In the genomic region with DNA sequence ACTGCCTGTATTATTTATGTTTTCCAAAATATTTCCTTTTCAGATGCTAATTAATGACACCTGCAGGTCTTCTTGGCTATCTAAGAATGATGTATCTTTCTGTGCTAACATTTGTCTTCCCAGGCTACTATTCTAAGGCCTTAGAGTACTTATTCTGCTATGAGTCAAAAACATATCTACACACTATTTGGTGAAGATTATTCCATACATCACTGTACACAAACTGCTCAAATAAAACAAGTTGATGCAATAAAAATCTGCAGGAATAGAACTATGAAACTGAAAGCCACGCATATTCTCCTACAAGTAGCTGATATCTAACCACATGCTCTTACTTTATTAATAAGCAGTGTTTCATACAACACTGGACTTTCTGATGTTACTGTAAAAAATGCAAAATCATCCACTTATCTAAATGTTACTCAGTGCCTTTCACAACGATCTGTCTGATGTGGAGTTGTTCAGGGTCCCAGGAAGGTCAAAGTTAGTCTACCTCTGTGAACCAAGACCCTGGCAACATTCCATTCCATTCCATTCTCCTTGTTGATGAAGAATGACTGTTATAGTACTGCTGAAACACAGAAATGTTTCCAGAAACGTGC, we compare ENCODE assay signal across 1 cellular context.
TF ChIP-seq lines count a peak whose summit lies in the region.

No MANE protein-coding gene starts in this region.

TF ChIP-seq in HepG2, 621 proteins besides CTCF, POLR2A, EP300 and RAD21 (continued from another document):
- TF ChIP-seq, protein P1, sequence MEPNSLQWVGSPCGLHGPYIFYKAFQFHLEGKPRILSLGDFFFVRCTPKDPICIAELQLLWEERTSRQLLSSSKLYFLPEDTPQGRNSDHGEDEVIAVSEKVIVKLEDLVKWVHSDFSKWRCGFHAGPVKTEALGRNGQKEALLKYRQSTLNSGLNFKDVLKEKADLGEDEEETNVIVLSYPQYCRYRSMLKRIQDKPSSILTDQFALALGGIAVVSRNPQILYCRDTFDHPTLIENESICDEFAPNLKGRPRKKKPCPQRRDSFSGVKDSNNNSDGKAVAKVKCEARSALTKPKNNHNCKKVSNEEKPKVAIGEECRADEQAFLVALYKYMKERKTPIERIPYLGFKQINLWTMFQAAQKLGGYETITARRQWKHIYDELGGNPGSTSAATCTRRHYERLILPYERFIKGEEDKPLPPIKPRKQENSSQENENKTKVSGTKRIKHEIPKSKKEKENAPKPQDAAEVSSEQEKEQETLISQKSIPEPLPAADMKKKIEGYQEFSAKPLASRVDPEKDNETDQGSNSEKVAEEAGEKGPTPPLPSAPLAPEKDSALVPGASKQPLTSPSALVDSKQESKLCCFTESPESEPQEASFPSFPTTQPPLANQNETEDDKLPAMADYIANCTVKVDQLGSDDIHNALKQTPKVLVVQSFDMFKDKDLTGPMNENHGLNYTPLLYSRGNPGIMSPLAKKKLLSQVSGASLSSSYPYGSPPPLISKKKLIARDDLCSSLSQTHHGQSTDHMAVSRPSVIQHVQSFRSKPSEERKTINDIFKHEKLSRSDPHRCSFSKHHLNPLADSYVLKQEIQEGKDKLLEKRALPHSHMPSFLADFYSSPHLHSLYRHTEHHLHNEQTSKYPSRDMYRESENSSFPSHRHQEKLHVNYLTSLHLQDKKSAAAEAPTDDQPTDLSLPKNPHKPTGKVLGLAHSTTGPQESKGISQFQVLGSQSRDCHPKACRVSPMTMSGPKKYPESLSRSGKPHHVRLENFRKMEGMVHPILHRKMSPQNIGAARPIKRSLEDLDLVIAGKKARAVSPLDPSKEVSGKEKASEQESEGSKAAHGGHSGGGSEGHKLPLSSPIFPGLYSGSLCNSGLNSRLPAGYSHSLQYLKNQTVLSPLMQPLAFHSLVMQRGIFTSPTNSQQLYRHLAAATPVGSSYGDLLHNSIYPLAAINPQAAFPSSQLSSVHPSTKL (CRISPR knock-in tag; IDR thresholded peaks at IDR 0.05) = 0 out of 2 replicates have a peak, but pooled peaks have one; percentile 12
- no peak for TF ChIP-seq ZNF432 (CRISPR knock-in tag; IDR thresholded peaks at IDR 0.05; ENCODE audit: borderline replicate concordance)
- TF ChIP-seq FOXK1 (CRISPR knock-in tag; IDR thresholded peaks at IDR 0.05; ENCODE audit: borderline replicate concordance, low read depth) = no peak
- 0 out of 2 replicates have a peak, but pooled peaks have one; percentile 17 for TF ChIP-seq ZNF792 (CRISPR knock-in tag; IDR thresholded peaks at IDR 0.05)
- TF ChIP-seq NFE2L2 (IDR thresholded peaks at IDR 0.05; ENCODE audit: low read length) = peak; percentile 47; the same call in 1 of the 2 replicates
- TF ChIP-seq ZNF335 (CRISPR knock-in tag; IDR thresholded peaks at IDR 0.05) = no peak
- TF ChIP-seq MAFK (conservative IDR thresholded peaks at IDR 0.05 in 1 of 2, IDR thresholded peaks at IDR 0.05 in 1 of 2; ENCODE audit: low read length in 2 of 2) = peak in 1 of 2 experiments; percentile 19; a peak in 1 of 4 replicates
- TF ChIP-seq KMT2A (CRISPR knock-in tag; IDR thresholded peaks at IDR 0.05) = no peak
- 0 out of 2 replicates have a peak, but pooled peaks have one; percentile 24 for TF ChIP-seq BCL6 (CRISPR knock-in tag; IDR thresholded peaks at IDR 0.05)
- TF ChIP-seq ZNF644 (CRISPR knock-in tag; IDR thresholded peaks at IDR 0.05; ENCODE audit: low read depth) = peak; percentile 70
- no peak for TF ChIP-seq NR2C2 (CRISPR knock-in tag; IDR thresholded peaks at IDR 0.05; ENCODE audit: borderline replicate concordance)
- peak; percentile 57 for TF ChIP-seq RARA (CRISPR knock-in tag; IDR thresholded peaks at IDR 0.05)
- TF ChIP-seq MAFG (CRISPR knock-in tag; IDR thresholded peaks at IDR 0.05) = no peak
- peak; percentile 53; the same call in 1 of the 2 replicates for TF ChIP-seq NFE2 (CRISPR knock-in tag; IDR thresholded peaks at IDR 0.05)
- TF ChIP-seq GATAD2A (CRISPR knock-in tag; IDR thresholded peaks at IDR 0.05) = peak; percentile 28; the same call in 1 of the 2 replicates
- TF ChIP-seq SNAPC2 (CRISPR knock-in tag; IDR thresholded peaks at IDR 0.05) = no peak
